In the genomic region with DNA sequence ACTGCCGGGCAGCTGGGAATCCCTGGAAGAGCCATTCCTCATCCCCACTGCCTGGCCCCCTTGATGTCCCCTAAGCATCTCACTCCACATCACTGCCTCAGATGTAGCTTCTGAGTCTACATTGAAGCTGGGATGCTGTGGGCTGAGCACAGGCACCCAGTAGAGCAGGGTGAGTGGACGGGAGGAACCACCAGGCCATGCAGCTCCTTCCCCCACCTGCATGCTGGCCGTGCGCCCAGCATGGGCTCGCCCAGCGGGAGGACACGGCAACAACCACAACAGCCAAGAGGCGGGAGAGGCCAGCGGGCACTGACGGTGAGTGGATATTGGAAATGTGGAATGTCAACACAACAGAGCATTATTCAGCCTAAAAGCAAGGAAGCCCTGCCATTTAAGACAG, we compare ENCODE assay signal across 18 cellular contexts.
DNase-seq lines count a peak whose midpoint lies in the region; ATAC-seq and TF ChIP-seq lines count a peak whose summit lies in the region.
"Had no signal": no experiment of that assay in that cellular context is flagged by ENCODE, and none has a peak within 500 bp of the region (broad histone marks: within the 10 kb centered on the region; RNA-seq: fewer than 3 reads in every experiment).

No MANE protein-coding gene starts in this region.

- in situ Hi-C loops in ACHN (cut with HindIII; ENCODE audit: low pct_ligation_motif_present, low pct_unique_long_range_greater_than_20kb, low sequenced_read_pairs) = no loop called here

- no peak overlapping the region for H3K27ac ChIP-seq in coronary artery
- H3K27ac ChIP-seq: sigmoid colon, stomach, vagina, VCaP had no signal

- H3K4me3 Mint-ChIP-seq in neural crest cell = peak overlapping the region; percentile 54
- H3K4me3 Mint-ChIP-seq: activated T-cell treated with anti-CD3 and anti-CD28 coated beads, Interleukin-2, amount 50 U/mL, for 4 hours had no signal

- DNase-seq in ACHN = peak; percentile 90
- peak; percentile 17 for DNase-seq in H4 (ENCODE audit: low spot score)
- peak; percentile 29 to 41 for DNase-seq in SHP77 (lab: John Stamatoyannopoulos, UW)
- no peak for DNase-seq in neural crest cell (ENCODE audit: low read depth, low spot score)
- DNase-seq in activated naive CD4-positive, alpha-beta T cell treated with anti-CD3 and anti-CD28 coated beads, Interleukin-2, amount 50 U/mL, for 16 hours = no peak
- DNase-seq in coronary artery (ENCODE audit: low spot score) = no peak
- DNase-seq: activated CD4-positive, alpha-beta T cell treated with anti-CD3 and anti-CD28 coated beads, Interleukin-2, amount 50 U/mL, for 48 hours; activated T-cell treated with anti-CD3 and anti-CD28 coated beads, Interleukin-2, amount 50 U/mL, for 4 hours; cortex of kidney; Kasumi-1; NCI-H1694 treated with DMSO at 0.1 percent for 48 hours; sigmoid colon; stomach had no signal

- no peaks in the 10 kb centered on the region for H3K9me3 Mint-ChIP-seq in neural crest cell
- H3K9me3 Mint-ChIP-seq: activated naive CD4-positive, alpha-beta T cell treated with anti-CD3 and anti-CD28 coated beads, Interleukin-2, amount 50 U/mL, for 72 hours; activated T-cell treated with anti-CD3 and anti-CD28 coated beads, Interleukin-2, amount 50 U/mL, for 4 hours had no signal

- H3K4me3 ChIP-seq in coronary artery = no peak overlapping the region
- H3K4me3 ChIP-seq: sigmoid colon, stomach, vagina had no signal

- no peak for TF ChIP-seq CTCF in neural crest cell (conservative IDR thresholded peaks at IDR 0.05)
- no peak for TF ChIP-seq CTCF in coronary artery (IDR thresholded peaks at IDR 0.05)

- H3K27me3 Mint-ChIP-seq in neural crest cell (ENCODE audit: low read depth) = no peaks in the 10 kb centered on the region

- ATAC-seq in HG02798 (IDR thresholded peaks at IDR 0.05; ENCODE audit: poor library complexity, unreplicated experiment) = no peak
- ATAC-seq in GM21717 (IDR thresholded peaks at IDR 0.05; ENCODE audit: unreplicated experiment) = no peak
- ATAC-seq: activated naive CD4-positive, alpha-beta T cell treated with anti-CD3 and anti-CD28 coated beads, Interleukin-2, amount 50 U/mL, for 72 hours; activated T-cell treated with anti-CD3 and anti-CD28 coated beads, Interleukin-2, amount 50 U/mL, for 4 hours had no signal

- H3K4me1 Mint-ChIP-seq in neural crest cell = peaks cover 37% of the 10 kb centered on the region

- no peaks in the 10 kb centered on the region for H3K36me3 Mint-ChIP-seq in neural crest cell (ENCODE audit: low read depth)
- H3K36me3 Mint-ChIP-seq: activated naive CD4-positive, alpha-beta T cell treated with anti-CD3 and anti-CD28 coated beads, Interleukin-2, amount 50 U/mL, for 72 hours had no signal

- H3K27ac Mint-ChIP-seq in neural crest cell (ENCODE audit: unreplicated experiment) = no peak overlapping the region
- H3K27ac Mint-ChIP-seq: activated naive CD4-positive, alpha-beta T cell treated with anti-CD3 and anti-CD28 coated beads, Interleukin-2, amount 50 U/mL, for 72 hours had no signal

Comparison
In these comparisons a context has a peak if more than half of its experiments do, and no peak if none do; other contexts are left out.
1. DNase-seq: peak in ACHN (single experiment), H4 (single experiment) and SHP77 (2 of 2); none in neural crest cell (single experiment), activated naive CD4-positive, alpha-beta T cell treated with anti-CD3 and anti-CD28 coated beads, Interleukin-2, amount 50 U/mL, for 16 hours (single experiment) and coronary artery (single experiment).